ENCODE assay signal across 26 cellular contexts in genomic region chr19:57276430-57276829, GRCh38.
"Had no signal": no experiment of that assay in that cellular context is flagged by ENCODE, and none has a peak within 500 bp of the region (broad histone marks: within the 10 kb centered on the region; RNA-seq: fewer than 3 reads in every experiment).

No MANE protein-coding gene starts in this region.

- H3K4me2 ChIP-seq: neural progenitor cell had no signal

- ATAC-seq: left colon; left lung; lower lobe of right lung; natural killer cell; psoas muscle; sciatic nerve; stimulated activated effector memory CD8-positive, alpha-beta T cell treated with anti-CD3 and anti-CD28 coated beads, Interleukin-12 subunit alpha, Interleukin-12 subunit beta, amount 100 ng/mL, for 72 hours; stimulated activated naive CD8-positive, alpha-beta T cell treated with anti-CD3 and anti-CD28 coated beads, Interleukin-15, amount 100 ng/mL, for 72 hours had no signal

- H3K36me3 ChIP-seq: left lung, lower lobe of right lung, neural progenitor cell, neutrophil, uterus had no signal

- H3K9me3 ChIP-seq: left lung, lower lobe of right lung, neutrophil, psoas muscle, spleen, uterus had no signal

- DNase-seq: hypothalamus; immature natural killer cell; kidney; left colon; left lung; lower lobe of right lung; mammary epithelial cell; mesenchymal stem cell; natural killer cell; nephron progenitor cell; occipital lobe; psoas muscle; spleen; stimulated activated CD4-positive, alpha-beta T cell treated with anti-CD3 and anti-CD28 coated beads, Interleukin-4, amount 100 ng/mL, for 24 hours; stimulated activated naive CD4-positive, alpha-beta T cell treated with Interleukin-2 at 50 U/mL for 16 hours; stimulated activated naive CD8-positive, alpha-beta T cell treated with anti-CD3 and anti-CD28 coated beads, Interleukin-15, amount 100 ng/mL, for 72 hours; substantia nigra; uterus had no signal

- H3K27me3 ChIP-seq: left lung, neural progenitor cell, neutrophil, spleen, tibial nerve, uterus had no signal

- FAIRE-seq: islet of Langerhans, kidney had no signal

- H3K4me3 ChIP-seq: left lung, lower lobe of right lung, neural progenitor cell, psoas muscle, skin epidermis, spleen, tibial nerve, uterus had no signal

- H3K4me1 ChIP-seq: neural progenitor cell, uterus had no signal

- H2AFZ ChIP-seq: neural progenitor cell, parathyroid adenoma had no signal

- H3K27ac ChIP-seq: left lung, lower lobe of right lung, neural progenitor cell, neutrophil, parathyroid adenoma, psoas muscle, skin epidermis, spleen, tibial nerve, uterus had no signal

- H3K9ac ChIP-seq: parathyroid adenoma had no signal
